10 cellular contexts compared by ENCODE assay signal in genomic region chr2:54632733-54633692, GRCh38.
A peak's percentile ranks its signal among the peaks of the same experiment; 100 is the strongest.
DNase-seq lines count a peak whose midpoint lies in the region; ATAC-seq and TF ChIP-seq lines count a peak whose summit lies in the region.
"Had no signal": no experiment of that assay in that cellular context is flagged by ENCODE, and none has a peak within 500 bp of the region (broad histone marks: within the 10 kb centered on the region; RNA-seq: fewer than 3 reads in every experiment).

No MANE protein-coding gene starts in this region.

- intact Hi-C loops in sciatic nerve (cut with DNase I), result no loop called here

- peak overlapping the region; percentile 87 for H3K27ac Mint-ChIP-seq in T-helper 17 cell

- no peak overlapping the region for H3K4me3 ChIP-seq in foreskin fibroblast (ENCODE audit: low read depth in 1 of 2, low read length in 2 of 2)
- no peak overlapping the region for H3K4me3 ChIP-seq in MG63
- H3K4me3 ChIP-seq: thoracic aorta had no signal

- no peak for TF ChIP-seq CTCF in foreskin fibroblast (IDR thresholded peaks at IDR 0.05; ENCODE audit: low read depth, low read length)

- H3K36me3 Mint-ChIP-seq in T-helper 17 cell (ENCODE audit: low read depth), result peaks cover 13% of the 10 kb centered on the region

- H3K9me3 ChIP-seq in T-helper 17 cell (ENCODE audit: control insufficient read depth, low read length, poor library complexity, severe bottlenecking) (no peaks in the 10 kb centered on the region), MG63 (no peaks in the 10 kb centered on the region)
- H3K9me3 ChIP-seq: thoracic aorta had no signal

- peak overlapping the region; percentile 39 for H3K4me3 Mint-ChIP-seq in T-helper 17 cell

- H3K27me3 ChIP-seq in MG63, result no peaks in the 10 kb centered on the region

- ATAC-seq in T-helper 17 cell (no peak), sciatic nerve (peak; percentile 27)

- H3K27me3 Mint-ChIP-seq in T-helper 17 cell, result no peaks in the 10 kb centered on the region

- peaks cover 20% of the 10 kb centered on the region for H3K4me1 Mint-ChIP-seq in T-helper 17 cell

- peaks cover 93% of the 10 kb centered on the region for H3K36me3 ChIP-seq in MG63

- peak; percentile 74 for DNase-seq in ELR (ENCODE audit: low read depth)
- DNase-seq in T-helper 17 cell, result no peak
- DNase-seq in foreskin fibroblast, result peak; percentile 29 to 54
- no peak for DNase-seq in sciatic nerve (ENCODE audit: low spot score)
- no peak for DNase-seq in NCI-H524 treated with DMSO at 0.1 percent for 48 hours (lab: John Stamatoyannopoulos, UW)
- no peak for DNase-seq in SW 1271 (lab: John Stamatoyannopoulos, UW)
- DNase-seq in MG63, result no peak
- no peak for DNase-seq in SIG-M5 treated with dmso at 0.1 percent for 504 hours (lab: John Stamatoyannopoulos, UW; ENCODE audit: unreplicated experiment)
- DNase-seq: nucleus accumbens had no signal

Comparison
In these comparisons a context has a peak if more than half of its experiments do, and no peak if none do; other contexts are left out.
1. DNase-seq: peak in ELR (single experiment) and foreskin fibroblast (2 of 2); none in T-helper 17 cell (0 of 3), sciatic nerve (single experiment), NCI-H524 treated with DMSO at 0.1 percent for 48 hours (single experiment), SW 1271 (0 of 2), MG63 (single experiment) and SIG-M5 treated with dmso at 0.1 percent for 504 hours (single experiment).